Comparison of ENCODE assay signal across 8 cellular contexts in the genomic region with DNA sequence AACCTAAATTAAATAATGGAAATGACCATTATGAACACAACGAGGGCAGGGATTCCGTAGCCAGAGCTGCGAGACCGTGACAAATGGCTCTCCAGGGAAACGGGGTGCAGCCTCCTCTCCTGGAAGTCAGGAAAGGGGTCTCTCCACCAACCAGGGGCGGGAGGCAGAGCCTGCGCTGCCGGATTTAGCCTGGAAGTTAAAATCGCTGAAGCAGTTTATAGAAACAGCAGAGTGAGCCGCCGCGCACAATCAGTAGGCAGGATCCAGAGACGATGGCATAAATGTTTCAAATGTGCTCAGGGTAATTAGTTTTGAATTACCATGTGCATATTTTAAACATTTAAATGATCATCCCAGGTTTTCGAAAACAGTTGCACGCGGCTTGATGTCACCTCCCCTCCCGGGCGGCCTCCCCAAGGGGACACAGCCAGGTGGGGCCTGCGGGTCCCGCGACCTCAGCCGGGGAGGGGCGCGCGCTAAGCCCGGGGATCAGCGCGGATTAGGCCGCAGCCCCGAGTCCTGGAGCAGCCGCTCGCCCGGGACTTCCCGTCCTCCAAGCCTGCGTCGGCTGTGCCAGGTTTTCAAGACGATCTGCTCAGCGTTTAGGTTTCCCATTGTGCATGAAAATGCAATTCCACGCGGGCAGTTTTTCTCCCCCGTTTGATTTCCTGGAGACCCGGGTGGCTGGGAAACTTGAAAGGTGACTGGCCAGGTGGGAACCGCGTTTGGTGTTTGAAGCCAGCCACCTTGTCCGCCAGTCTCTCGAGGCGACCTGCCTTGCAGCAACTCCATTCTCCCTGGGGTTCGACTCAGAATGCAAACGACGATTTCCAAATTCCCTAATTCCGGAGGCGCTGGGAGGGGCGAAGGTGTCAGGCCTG.
A peak's percentile ranks its signal among the peaks of the same experiment; 100 is the strongest.
DNase-seq lines count a peak whose midpoint lies in the region; ATAC-seq and TF ChIP-seq lines count a peak whose summit lies in the region.

No MANE protein-coding gene starts in this region.

- H3K36me3 ChIP-seq in HUES48 (ENCODE audit: control insufficient read depth, insufficient read depth, low read length) (no peaks in the 10 kb centered on the region), mammary epithelial cell (ENCODE audit: insufficient read depth, low read length) (no peaks in the 10 kb centered on the region), lower lobe of right lung (no peaks in the 10 kb centered on the region), aorta (ENCODE audit: control insufficient read depth in 1 of 2, insufficient read depth in 2 of 2, low read length in 1 of 2) (no peaks in the 10 kb centered on the region)

- H3K27me3 ChIP-seq in HUES48 (ENCODE audit: control insufficient read depth, insufficient read depth, low read length) (peaks cover 94% of the 10 kb centered on the region), mammary epithelial cell (ENCODE audit: insufficient read depth, low read length) (peaks cover 2% of the 10 kb centered on the region), lower lobe of right lung (ENCODE audit: low read depth) (peaks cover 57% of the 10 kb centered on the region), aorta (ENCODE audit: control insufficient read depth in 1 of 2, insufficient read depth in 2 of 2, low read length in 1 of 2) (no peaks in the 10 kb centered on the region)

- intact Hi-C loops in mammary epithelial cell (cut with micrococcal nuclease) (loop anchor here (1.0 kb wide), 3 partner anchors 118 to 336 kb away; partner anchors contain the start of gene DPH1), lower lobe of right lung (cut with DNase I) (no loop called here), aorta (cut with DNase I) (loop anchor here (1.0 to 5.0 kb wide), 3 partner anchors 117 to 134 kb away; partner anchors contain the start of genes OVCA2 (in 2 of the 2) and RTN4RL1 (in 1 of the 2))

- H3K4me3 ChIP-seq in HUES48 (ENCODE audit: low read depth, low read length) (peak overlapping the region; percentile 48; the same call in 1 of the 2 replicates), mammary epithelial cell (replicated peaks in 1 of 3; ENCODE audit: insufficient read depth in 1 of 3, low read depth in 2 of 3, low read length in 3 of 3) (no peak overlapping the region), lower lobe of right lung (peak overlapping the region; percentile 27), aorta (ENCODE audit: low read length in 2 of 2) (no peak overlapping the region)

- H3K79me2 ChIP-seq in mammary epithelial cell (ENCODE audit: insufficient read depth, low read length) = no peaks in the 10 kb centered on the region

- H3K27ac ChIP-seq in HUES48 (ENCODE audit: low read depth, low read length) (no peak overlapping the region), mammary epithelial cell (ENCODE audit: insufficient read depth, low read depth, low read length) (no peak overlapping the region), lower lobe of right lung (no peak overlapping the region), aorta (ENCODE audit: low read depth in 1 of 2, low read length in 2 of 2) (no peak overlapping the region), RWPE1 (no peak overlapping the region)

- no TSS peak for BruUV-seq in mammary epithelial cell (replicated peaks; lab: Mats Ljungman, UMichigan)

- in situ Hi-C loops in ACHN (cut with HindIII; ENCODE audit: low pct_ligation_motif_present, low pct_unique_long_range_greater_than_20kb, low sequenced_read_pairs) = no loop called here
- in situ Hi-C loops in mammary epithelial cell (cut with MboI; ENCODE audit: low sequenced_read_pairs in 2 of 2) = loop anchor here (5.0 to 10.0 kb wide), 2 partner anchors 119 to 337 kb away; partner anchors contain the start of gene RTN4RL1 (in 2 of the 2)

- H3K9me3 ChIP-seq in HUES48 (ENCODE audit: control insufficient read depth, insufficient read depth, low read length) (no peaks in the 10 kb centered on the region), mammary epithelial cell (replicated peaks; ENCODE audit: insufficient read depth, low read length) (no peaks in the 10 kb centered on the region), lower lobe of right lung (no peaks in the 10 kb centered on the region), aorta (ENCODE audit: control insufficient read depth, low read length) (no peaks in the 10 kb centered on the region)

- DNase-seq in ACHN (peak; percentile 18), mammary epithelial cell (no peak), lower lobe of right lung (no peak), aorta (no peak), NCI-H2171 treated with DMSO at 0.1 percent for 48 hours (lab: John Stamatoyannopoulos, UW) (no peak), RWPE1 (ENCODE audit: low spot score) (no peak)

- ATAC-seq in lower lobe of right lung = peak; percentile 42 to 61
- ATAC-seq in aorta (ENCODE audit: low FRiP score) = peak; percentile 70
- ATAC-seq in HG03520 (IDR thresholded peaks at IDR 0.05; ENCODE audit: unreplicated experiment) = no peak

- TF ChIP-seq CTCF in mammary epithelial cell (conservative IDR thresholded peaks at IDR 0.05 in 1 of 2, IDR thresholded peaks at IDR 0.05 in 1 of 2; ENCODE audit: extremely low read depth in 1 of 2, insufficient read depth in 1 of 2, low read depth in 1 of 2, low read length in 2 of 2) (no peak), lower lobe of right lung (IDR thresholded peaks at IDR 0.05) (no peak), RWPE1 (conservative IDR thresholded peaks at IDR 0.05; ENCODE audit: low read depth) (no peak)

- peak overlapping the region; percentile 51 for H2AFZ ChIP-seq in mammary epithelial cell (ENCODE audit: low read depth, low read length)

- CTCF ChIA-PET in mammary epithelial cell (lab: Charles Lee; ENCODE audit: low non-redundant PET) = interaction anchor here (0.7 to 1.2 kb wide), 2 partner anchors 118 to 336 kb away, joined by 3 to 32 read pairs; partner anchors contain the start of gene RTN4RL1
- CTCF ChIA-PET in RWPE1 (lab: Yijun Ruan, JAX) = interaction anchor here (1.0 to 2.7 kb wide), 5 partner anchors 15 to 119 kb away, joined by 3 to 53 read pairs (median 4); partner anchors contain the start of gene RTN4RL1

- peak overlapping the region; percentile 41 for H3K4me2 ChIP-seq in mammary epithelial cell (ENCODE audit: insufficient read depth, low read depth, low read length)

- H3K9ac ChIP-seq in HUES48 (ENCODE audit: low read depth, low read length) (no peak overlapping the region), mammary epithelial cell (ENCODE audit: insufficient read depth, low read length) (no peak overlapping the region)

- 37% methylated on average over 35 of the region's 53 CpGs for WGBS in mammary epithelial cell (ENCODE audit: low coverage, missing lambda C conversion rate)
- 3 to 4% methylated on average over 52 to 53 of the region's 53 CpGs for WGBS in aorta, 2 donors

- no peaks in the 10 kb centered on the region for H4K20me1 ChIP-seq in mammary epithelial cell (ENCODE audit: insufficient read depth, low read length)

- H3K4me1 ChIP-seq in HUES48 (ENCODE audit: control insufficient read depth, insufficient read depth, low read length) (peaks cover 4% of the 10 kb centered on the region; the same call in 1 of the 2 replicates), mammary epithelial cell (ENCODE audit: insufficient read depth, low read length) (peaks cover 6% of the 10 kb centered on the region), lower lobe of right lung (peaks cover 10% of the 10 kb centered on the region), aorta (ENCODE audit: control insufficient read depth in 1 of 2, insufficient read depth in 2 of 2, low read length in 2 of 2) (no peaks in the 10 kb centered on the region)

- dilution Hi-C loops in mammary epithelial cell (cut with HindIII; ENCODE audit: low sequenced_read_pairs) = no loop called here

- POLR2A ChIA-PET in RWPE1 (lab: Yijun Ruan, JAX; ENCODE audit: low non-redundant PET) = no interaction called here

Comparison
In these comparisons a context has a peak if more than half of its experiments do, and no peak if none do; other contexts are left out.
1. H3K4me3 ChIP-seq: peak in HUES48 (single experiment) and lower lobe of right lung (single experiment); none in mammary epithelial cell (0 of 3) and aorta (0 of 2).